In genomic region chr3:156433910-156434309, GRCh38 we compare ENCODE assay signal across 20 cellular contexts.
DNase-seq lines count a peak whose midpoint lies in the region; ATAC-seq lines count a peak whose summit lies in the region.
"Had no signal": no experiment of that assay in that cellular context is flagged by ENCODE, and none has a peak within 500 bp of the region (broad histone marks: within the 10 kb centered on the region; RNA-seq: fewer than 3 reads in every experiment).

No MANE protein-coding gene starts in this region.

- intact Hi-C loops in left colon (cut with DNase I, micrococcal nuclease): no loop called here

- peak overlapping the region; percentile 70 for H3K27ac ChIP-seq in epithelial cell of prostate
- H3K27ac ChIP-seq: body of pancreas, parathyroid adenoma, testis had no signal

- ATAC-seq in HG02938 (IDR thresholded peaks at IDR 0.05; ENCODE audit: unreplicated experiment): no peak
- ATAC-seq in left colon: no peak
- ATAC-seq in GM19395 (IDR thresholded peaks at IDR 0.05; ENCODE audit: unreplicated experiment): no peak
- ATAC-seq: body of pancreas, HepG2, sciatic nerve had no signal

- DNase-seq in EL (peak; percentile 18), NCI-H524 treated with DMSO at 0.1 percent for 48 hours (lab: John Stamatoyannopoulos, UW) (peak; percentile 47), epithelial cell of prostate (ENCODE audit: low read depth, low spot score) (no peak), myocyte (ENCODE audit: low read depth) (peak; percentile 19), left colon (no peak)
- DNase-seq: activated CD4-positive, alpha-beta T cell treated with anti-CD3 and anti-CD28 coated beads for 4 hours; body of pancreas; CD4-positive, alpha-beta memory T cell; cortex of kidney; left cardiac atrium; NCI-H774; OCI-M1; Right ventricle myocardium superior; T-helper 1 cell; testis had no signal

Comparison
In these comparisons a context has a peak if more than half of its experiments do, and no peak if none do; other contexts are left out.
1. DNase-seq: peak in EL (single experiment), NCI-H524 treated with DMSO at 0.1 percent for 48 hours (single experiment) and myocyte (single experiment); none in epithelial cell of prostate (single experiment) and left colon (0 of 2).